In genomic region chr7:80187727-80188126, GRCh38 we compare ENCODE assay signal across 13 cellular contexts.
"Had no signal": no experiment of that assay in that cellular context is flagged by ENCODE, and none has a peak within 500 bp of the region (broad histone marks: within the 10 kb centered on the region; RNA-seq: fewer than 3 reads in every experiment).

No MANE protein-coding gene starts in this region.

- H3K27ac ChIP-seq: ascending aorta, esophagus muscularis mucosa, psoas muscle, right lobe of liver had no signal

- ATAC-seq: natural killer cell treated with Interleukin-12 subunit alpha and Interleukin-12 subunit beta and Interleukin-15 and Interleukin-18, amount 100 ng/mL, for 72 hours; psoas muscle had no signal

- H3K4me2 ChIP-seq: smooth muscle cell had no signal

- H3K36me3 ChIP-seq: ascending aorta, esophagus muscularis mucosa, right lobe of liver had no signal

- H3K4me3 ChIP-seq: ascending aorta, esophagus muscularis mucosa, psoas muscle, right lobe of liver, smooth muscle cell had no signal

- H3K4me3 Mint-ChIP-seq: activated naive CD8-positive, alpha-beta T cell treated with anti-CD3 and anti-CD28 coated beads, Interleukin-2, amount 10 ng/mL, durations not matched to agents 7 days and 5 days; natural killer cell treated with Interleukin-12 subunit alpha and Interleukin-12 subunit beta and Interleukin-15 and Interleukin-18, amount 100 ng/mL, for 72 hours had no signal

- H3K4me1 ChIP-seq: ascending aorta, psoas muscle had no signal

- H3K9me3 ChIP-seq: ascending aorta, esophagus muscularis mucosa, psoas muscle, right lobe of liver had no signal

- H3K27me3 ChIP-seq: ascending aorta, esophagus muscularis mucosa, right lobe of liver had no signal

- DNase-seq: activated CD4-positive, alpha-beta T cell treated with anti-CD3 and anti-CD28 coated beads, Interleukin-2, amount 50 U/mL, for 1 hour; activated CD8-positive, alpha-beta memory T cell treated with anti-CD3 and anti-CD28 coated beads for 24 hours; activated naive CD8-positive, alpha-beta T cell treated with anti-CD3 and anti-CD28 coated beads, Interleukin-2, amount 10 ng/mL, durations not matched to agents 7 days and 5 days; psoas muscle; right lobe of liver; stimulated activated CD4-positive, alpha-beta T cell treated with anti-CD3 and anti-CD28 coated beads, Interleukin-4, amount 100 ng/mL, for 4 hours; stimulated activated CD8-positive, alpha-beta memory T cell treated with anti-CD3 and anti-CD28 coated beads, Interleukin-4, amount 100 ng/mL, for 48 hours; stimulated activated naive CD4-positive, alpha-beta T cell treated with Interleukin-2 at 50 U/mL for 16 hours; SW 1271 had no signal

- H3K4me1 Mint-ChIP-seq: activated naive CD8-positive, alpha-beta T cell treated with anti-CD3 and anti-CD28 coated beads, Interleukin-2, amount 10 ng/mL, durations not matched to agents 7 days and 5 days had no signal

- H3K36me3 Mint-ChIP-seq: natural killer cell treated with Interleukin-12 subunit alpha and Interleukin-12 subunit beta and Interleukin-15 and Interleukin-18, amount 100 ng/mL, for 72 hours had no signal

- H3K27ac Mint-ChIP-seq: activated naive CD8-positive, alpha-beta T cell treated with anti-CD3 and anti-CD28 coated beads, Interleukin-2, amount 10 ng/mL, durations not matched to agents 7 days and 5 days; natural killer cell treated with Interleukin-12 subunit alpha and Interleukin-12 subunit beta and Interleukin-15 and Interleukin-18, amount 100 ng/mL, for 72 hours had no signal

- H3K9me3 Mint-ChIP-seq: activated naive CD8-positive, alpha-beta T cell treated with anti-CD3 and anti-CD28 coated beads, Interleukin-2, amount 10 ng/mL, durations not matched to agents 7 days and 5 days had no signal

- H3K27me3 Mint-ChIP-seq: activated naive CD8-positive, alpha-beta T cell treated with anti-CD3 and anti-CD28 coated beads, Interleukin-2, amount 10 ng/mL, durations not matched to agents 7 days and 5 days; natural killer cell treated with Interleukin-12 subunit alpha and Interleukin-12 subunit beta and Interleukin-15 and Interleukin-18, amount 100 ng/mL, for 72 hours had no signal
